Comparison of ENCODE assay signal across 1 cellular context in the genomic region with DNA sequence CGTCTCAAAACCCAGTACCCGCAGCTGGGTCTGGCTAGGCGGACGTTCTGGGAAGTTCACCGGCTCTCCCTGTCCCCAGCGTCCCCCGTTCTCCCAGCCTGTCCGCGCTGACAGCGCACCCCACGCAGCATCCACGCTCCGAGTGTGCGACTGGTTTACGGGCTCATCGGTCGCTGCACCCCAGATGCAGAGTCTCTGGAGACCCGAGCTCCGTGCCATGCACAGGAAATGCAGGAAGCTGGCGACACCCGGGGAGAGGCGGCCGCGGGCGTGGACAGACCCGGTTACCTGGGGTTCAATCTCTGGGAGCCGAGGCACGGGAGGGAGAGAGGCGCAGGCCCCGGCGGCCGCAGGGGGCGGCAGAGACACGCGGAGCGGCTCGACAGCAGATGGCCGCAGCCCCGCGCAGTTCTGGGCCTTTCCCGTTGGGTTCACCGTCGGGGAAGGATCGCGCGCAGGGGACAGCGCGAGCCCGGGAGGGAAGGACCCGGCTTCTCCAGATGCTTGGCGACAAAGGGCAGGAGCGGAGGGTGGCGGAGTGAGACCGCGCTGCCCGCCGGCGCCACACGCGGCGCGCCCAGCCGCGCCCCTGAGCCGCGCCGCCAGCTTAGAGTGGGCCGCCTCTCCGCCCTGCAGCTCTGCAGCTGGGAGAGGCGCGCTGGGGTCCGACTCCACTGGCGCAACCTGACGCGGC.
TF ChIP-seq lines count a peak whose summit lies in the region.

No MANE protein-coding gene starts in this region.

TF ChIP-seq in endothelial cell of umbilical vein, 7 proteins besides CTCF, POLR2A, EP300 and RAD21:
- TF ChIP-seq EZH2 (IDR thresholded peaks at IDR 0.05; ENCODE audit: borderline replicate concordance, low read depth, low read length, severe bottlenecking) (no peak), JUN (IDR thresholded peaks at IDR 0.05; ENCODE audit: borderline replicate concordance, insufficient read depth, insufficient read length, low read depth) (no peak), MYC (IDR thresholded peaks at IDR 0.05; ENCODE audit: low read depth, low read length) (no peak), GATA2 (IDR thresholded peaks at IDR 0.05; ENCODE audit: insufficient read depth, insufficient read length, low read depth, low read length) (no peak), FOS (IDR thresholded peaks at IDR 0.05; ENCODE audit: borderline replicate concordance, insufficient read depth, low read length) (no peak), POLR2AphosphoS5 (IDR thresholded peaks at IDR 0.05; ENCODE audit: insufficient read depth, low read depth, low read length) (no peak)
- TF ChIP-seq, protein P1, sequence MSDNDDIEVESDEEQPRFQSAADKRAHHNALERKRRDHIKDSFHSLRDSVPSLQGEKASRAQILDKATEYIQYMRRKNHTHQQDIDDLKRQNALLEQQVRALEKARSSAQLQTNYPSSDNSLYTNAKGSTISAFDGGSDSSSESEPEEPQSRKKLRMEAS (IDR thresholded peaks at IDR 0.05; ENCODE audit: insufficient read depth, insufficient read length) = no peak
